24 cellular contexts compared by ENCODE assay signal in genomic region chr20:278181-278580, GRCh38. TPM values are rescaled to one million over a fixed set of nuclear protein-coding genes. Genes with fewer than 3 reads are reported as not detected.
"Had no signal": no experiment of that assay in that cellular context is flagged by ENCODE, and none has a peak within 500 bp of the region (broad histone marks: within the 10 kb centered on the region; RNA-seq: fewer than 3 reads in every experiment).

No MANE protein-coding gene starts in this region.

- H3K4me3 Mint-ChIP-seq: activated CD4-positive, alpha-beta T cell treated with anti-CD3 and anti-CD28 coated beads for 36 hours; activated naive CD4-positive, alpha-beta T cell treated with anti-CD3 and anti-CD28 coated beads for 36 hours; neural progenitor cell had no signal

- H3K27ac ChIP-seq: body of pancreas, colonic mucosa, gastrocnemius medialis, neural progenitor cell, ovary, sigmoid colon, tibial artery, VCaP had no signal

- H3K4me1 Mint-ChIP-seq: activated CD4-positive, alpha-beta T cell treated with anti-CD3 and anti-CD28 coated beads for 36 hours had no signal

- DNase-seq: activated CD4-positive, alpha-beta T cell treated with anti-CD3 and anti-CD28 coated beads for 36 hours; activated CD4-positive, alpha-beta T cell treated with anti-CD3 and anti-CD28 coated beads, Interleukin-2, amount 50 U/mL, for 48 hours; activated naive CD4-positive, alpha-beta T cell treated with anti-CD3 and anti-CD28 coated beads for 36 hours; central memory CD4-positive, alpha-beta T cell; colonic mucosa; gastrocnemius medialis; mucosa of descending colon; naive B cell; sigmoid colon; stimulated activated CD8-positive, alpha-beta memory T cell treated with anti-CD3 and anti-CD28 coated beads, Interleukin-4, amount 100 ng/mL, for 48 hours; stimulated activated naive CD4-positive, alpha-beta T cell treated with Interleukin-2 at 50 U/mL for 16 hours; SW 1271; T-helper 2 cell had no signal

- H3K36me3 ChIP-seq: colonic mucosa, neural progenitor cell, ovary had no signal

- H3K4me3 ChIP-seq: body of pancreas, colonic mucosa, gastrocnemius medialis, mucosa of descending colon, neural progenitor cell, ovary, sigmoid colon, tibial artery had no signal

- H3K27ac Mint-ChIP-seq: activated CD4-positive, alpha-beta T cell treated with anti-CD3 and anti-CD28 coated beads for 36 hours; activated naive CD4-positive, alpha-beta T cell treated with anti-CD3 and anti-CD28 coated beads for 36 hours; activated T-helper 2 cell treated with anti-CD3 and anti-CD28 coated beads, Interferon-gamma antibody, Interleukin-2, Interleukin-4, amounts not matched to agents 10 μg/mL and 5 μg/mL and 100 μg/mL, durations not matched to agents 14 hours and 24 hours and 36 hours; neural progenitor cell had no signal

- H3K4me1 ChIP-seq: body of pancreas, colonic mucosa, gastrocnemius medialis, neural progenitor cell, sigmoid colon, tibial artery had no signal

- H3K27me3 ChIP-seq: body of pancreas, colonic mucosa, gastrocnemius medialis, neural progenitor cell, ovary, sigmoid colon, tibial artery had no signal

- H3K27me3 Mint-ChIP-seq: activated CD4-positive, alpha-beta T cell treated with anti-CD3 and anti-CD28 coated beads for 36 hours; naive B cell had no signal

- H3K9me3 Mint-ChIP-seq: activated naive CD4-positive, alpha-beta T cell treated with anti-CD3 and anti-CD28 coated beads for 36 hours; activated T-helper 2 cell treated with anti-CD3 and anti-CD28 coated beads, Interferon-gamma antibody, Interleukin-2, Interleukin-4, amounts not matched to agents 10 μg/mL and 5 μg/mL and 100 μg/mL, durations not matched to agents 14 hours and 24 hours and 36 hours; naive B cell; neural progenitor cell had no signal

- H3K9me3 ChIP-seq: body of pancreas, colonic mucosa, gastrocnemius medialis, mucosa of descending colon, ovary, sigmoid colon, tibial artery had no signal

RNA-seq across cellular contexts. Expression of gene DEFB132, which starts 20.7 kb away (rescaled TPM):
- total RNA-seq: activated CD4-positive, alpha-beta T cell treated with anti-CD3 and anti-CD28 coated beads for 36 hours; activated naive CD4-positive, alpha-beta T cell treated with anti-CD3 and anti-CD28 coated beads for 36 hours; activated T-helper 2 cell treated with anti-CD3 and anti-CD28 coated beads, Interferon-gamma antibody, Interleukin-2, Interleukin-4, amounts not matched to agents 10 μg/mL and 5 μg/mL and 100 μg/mL, durations not matched to agents 14 hours and 24 hours and 36 hours; body of pancreas; colonic mucosa; gastrocnemius medialis; left ventricle myocardium superior; mucosa of descending colon; ovary; sigmoid colon; urinary bladder had no signal
- polyA plus RNA-seq: esophagus, keratinocyte, ovary had no signal

RNA-seq across cellular contexts. Expression of gene DEFB129, which starts 51.1 kb away (rescaled TPM):
- total RNA-seq: activated CD4-positive, alpha-beta T cell treated with anti-CD3 and anti-CD28 coated beads for 36 hours; activated naive CD4-positive, alpha-beta T cell treated with anti-CD3 and anti-CD28 coated beads for 36 hours; activated T-helper 2 cell treated with anti-CD3 and anti-CD28 coated beads, Interferon-gamma antibody, Interleukin-2, Interleukin-4, amounts not matched to agents 10 μg/mL and 5 μg/mL and 100 μg/mL, durations not matched to agents 14 hours and 24 hours and 36 hours; body of pancreas; colonic mucosa; gastrocnemius medialis; left ventricle myocardium superior; mucosa of descending colon; ovary; sigmoid colon; subcutaneous adipose tissue; urinary bladder had no signal
- polyA plus RNA-seq: esophagus, keratinocyte, ovary, sigmoid colon, urinary bladder had no signal
